15 cellular contexts compared by ENCODE assay signal in genomic region chr18:23129355-23130002, GRCh38. TPM values are rescaled to one million over a fixed set of nuclear protein-coding genes. Genes with fewer than 3 reads are reported as not detected.
DNase-seq lines count a peak whose midpoint lies in the region; ATAC-seq, FAIRE-seq and TF ChIP-seq lines count a peak whose summit lies in the region.
"Had no signal": no experiment of that assay in that cellular context is flagged by ENCODE, and none has a peak within 500 bp of the region (broad histone marks: within the 10 kb centered on the region; RNA-seq: fewer than 3 reads in every experiment).

No MANE protein-coding gene starts in this region.

- H3K27me3 ChIP-seq in left ventricle myocardium inferior (ENCODE audit: low read depth) (peaks cover 57% of the 10 kb centered on the region), K562 (ENCODE audit: control insufficient read depth in 2 of 2, insufficient read depth in 2 of 2, low read length in 2 of 2) (peaks cover 25 to 33% of the 10 kb centered on the region in 2 experiments)

- CTCF ChIA-PET in K562 (lab: Yijun Ruan, JAX; ENCODE audit: low intra/inter-chr PET ratio) = interaction anchor here (2.8 kb wide), 1 partner anchor 250 kb away, joined by 17 read pairs; no protein-coding TSS in a partner anchor

- H3K79me2 ChIP-seq in K562 (ENCODE audit: control insufficient read depth, insufficient read depth, low read length) = no peaks in the 10 kb centered on the region

- no peak overlapping the region for H3K4me2 ChIP-seq in K562 (ENCODE audit: insufficient read depth, low read length)

- BruUV-seq in K562 (replicated peaks; lab: Mats Ljungman, UMichigan) = no TSS peak

- TF ChIP-seq RAD21 in K562 (CRISPR knock-in tag; conservative IDR thresholded peaks at IDR 0.05 in 1 of 2, IDR thresholded peaks at IDR 0.05 in 1 of 2) = no peak

- intact Hi-C loops in left ventricle myocardium superior (cut with micrococcal nuclease) (loop anchor here (5.0 kb wide), 1 partner anchor 228 kb away; no protein-coding TSS in a partner anchor), left ventricle myocardium inferior (cut with micrococcal nuclease) (loop anchor here (5.0 to 10.0 kb wide), 3 partner anchors 85 to 228 kb away; no protein-coding TSS in a partner anchor), K562 (cut with micrococcal nuclease) (loop anchor here (5.0 to 10.0 kb wide), 4 partner anchors 78 to 455 kb away; partner anchors contain the start of genes NPC1 and RMC1), left colon (cut with DNase I, micrococcal nuclease) (loop anchor here (10.0 kb wide), 2 partner anchors 245 to 255 kb away; no protein-coding TSS in a partner anchor), sciatic nerve (cut with DNase I) (loop anchor here (2.0 to 10.0 kb wide), 3 partner anchors 105 to 283 kb away; no protein-coding TSS in a partner anchor)

- no peak for FAIRE-seq in K562 (lab: Jason Lieb, UNC)
- FAIRE-seq: H54 had no signal

- no peak overlapping the region for H3K9ac ChIP-seq in K562 (ENCODE audit: insufficient read depth in 1 of 2, low read depth in 2 of 2, low read length in 2 of 2)
- H3K9ac ChIP-seq: BLaER1 treated with 17β-estradiol and CSF1 and Interleukin-3, amounts not matched to agents 10 nM and 100 nM had no signal

- no peak for TF ChIP-seq EP300 in K562 (IDR thresholded peaks at IDR 0.05; ENCODE audit: low read length)

- DNase-seq in left ventricle myocardium superior (no peak), left ventricle myocardium inferior (no peak), K562 (ENCODE audit: extremely low read depth in 1 of 4, low spot score in 3 of 4) (no peak), left colon (no peak), sciatic nerve (ENCODE audit: low spot score) (peak; percentile 27)
- DNase-seq in stimulated activated CD4-positive, alpha-beta T cell treated with anti-CD3 and anti-CD28 coated beads, Interleukin-1b, Interleukin-23, amount 100 ng/mL, for 48 hours = no peak
- DNase-seq: 8988T; CD4-positive, CD25-positive, alpha-beta regulatory T cell; DMS53; GF-D8 had no signal

- POLR2A ChIA-PET in K562 (lab: Yijun Ruan, JAX) = interaction anchor here (1.1 to 1.2 kb wide), 2 partner anchors 280 to 293 kb away, joined by 3 to 4 read pairs; no protein-coding TSS in a partner anchor

- 0% methylated on average over 5 of the region's 8 CpGs for WGBS in K562 (ENCODE audit: insufficient coverage, low coverage, missing lambda C conversion rate)

- H3K4me3 ChIP-seq in left ventricle myocardium inferior (no peak overlapping the region), K562 (no peak overlapping the region)
- H3K4me3 ChIP-seq: BLaER1 treated with 17β-estradiol and CSF1 and Interleukin-3, amounts not matched to agents 10 nM and 100 nM had no signal

- no peaks in the 10 kb centered on the region for H3K9me1 ChIP-seq in K562 (ENCODE audit: control insufficient read depth, insufficient read depth, low read length)

- in situ Hi-C loops in K562 (cut with MboI) = loop anchor here (5.0 kb wide), 1 partner anchor 283 kb away; no protein-coding TSS in a partner anchor

- TF ChIP-seq CTCF in left ventricle myocardium inferior (IDR thresholded peaks at IDR 0.05; ENCODE audit: borderline replicate concordance) = no peak
- no peak for TF ChIP-seq CTCF in K562 (IDR thresholded peaks at IDR 0.05 in 2 of 3, conservative IDR thresholded peaks at IDR 0.05 in 1 of 3; ENCODE audit: insufficient read depth in 2 of 3, low read depth in 1 of 3, low read length in 3 of 3)

- H3K4me1 ChIP-seq in left ventricle myocardium inferior (peaks cover 4% of the 10 kb centered on the region), K562 (replicated peaks in 1 of 2; ENCODE audit: control insufficient read depth in 2 of 2, insufficient read depth in 2 of 2, low read length in 2 of 2) (no peaks in the 10 kb centered on the region)

- H4K20me1 ChIP-seq in K562 (replicated peaks; ENCODE audit: control insufficient read depth, insufficient read depth, low read length) = no peaks in the 10 kb centered on the region
- H4K20me1 ChIP-seq: BLaER1 treated with 17β-estradiol and CSF1 and Interleukin-3, amounts not matched to agents 10 nM and 100 nM had no signal

- ATAC-seq in left ventricle myocardium superior (peak; percentile 43), K562 (no peak), left colon (peak; percentile 56), sciatic nerve (no peak), HG02642 (IDR thresholded peaks at IDR 0.05; ENCODE audit: poor library complexity, unreplicated experiment) (no peak), HG02970 (IDR thresholded peaks at IDR 0.05; ENCODE audit: low FRiP score, unreplicated experiment) (no peak)
- ATAC-seq: HCT116 had no signal

- H3K9me3 ChIP-seq in left ventricle myocardium inferior (replicated peaks) (no peaks in the 10 kb centered on the region), K562 (replicated peaks; ENCODE audit: control insufficient read depth, insufficient read depth, low read depth, low read length) (no peaks in the 10 kb centered on the region)
- H3K9me3 ChIP-seq: BLaER1 treated with 17β-estradiol and CSF1 and Interleukin-3, amounts not matched to agents 10 nM and 100 nM had no signal

- no peaks in the 10 kb centered on the region for H3K36me3 ChIP-seq in left ventricle myocardium inferior
- no peaks in the 10 kb centered on the region for H3K36me3 ChIP-seq in K562 (ENCODE audit: control insufficient read depth, insufficient read depth, low read length)
- H3K36me3 ChIP-seq: BLaER1 treated with 17β-estradiol and CSF1 and Interleukin-3, amounts not matched to agents 10 nM and 100 nM had no signal

- H3K27ac ChIP-seq in left ventricle myocardium inferior (replicated peaks) = no peak overlapping the region
- no peak overlapping the region for H3K27ac ChIP-seq in K562 (ENCODE audit: extremely low read depth, low read depth, low read length)
- H3K27ac ChIP-seq: BLaER1 treated with 17β-estradiol and CSF1 and Interleukin-3, amounts not matched to agents 10 nM and 100 nM had no signal

- H2AFZ ChIP-seq in K562 (ENCODE audit: low read depth, low read length) = no peak overlapping the region

- TF ChIP-seq POLR2A in K562 (conservative IDR thresholded peaks at IDR 0.05) = no peak

TF ChIP-seq in K562, 482 proteins besides CTCF, POLR2A, EP300 and RAD21 (continues in another document):
- TF ChIP-seq U2AF1 (optimal IDR thresholded peaks at IDR 0.05; ENCODE audit: low read depth, low read length) (no peak), ZNF133 (CRISPR knock-in tag; IDR thresholded peaks at IDR 0.05) (no peak), CHD4 (IDR thresholded peaks at IDR 0.05; ENCODE audit: insufficient read depth, insufficient replicate concordance, low read depth, low read length, poor library complexity, severe bottlenecking) (no peak), ZBED1 (IDR thresholded peaks at IDR 0.05) (no peak), ZNF316 (IDR thresholded peaks at IDR 0.05) (0 out of 2 replicates have a peak, but pooled peaks have one; percentile 13)

RNA-seq across cellular contexts. Expression of gene CABLES1, which starts 5.8 kb away (rescaled TPM):
- total RNA-seq in left ventricle myocardium superior = 3.2 TPM
- 2.7 TPM for total RNA-seq in left ventricle myocardium inferior
- total RNA-seq in K562 (2011; cell fraction: chromatin; rRNA removed; ENCODE audit: low replicate concordance) = 0.76 TPM in 1 of 2 replicates, not detected in the other
- total RNA-seq in K562 (2011; cell fraction: nucleolus; rRNA removed) = not detected in 2 replicates
- total RNA-seq in K562 (2011; cell fraction: nucleoplasm; rRNA removed) = 0.31 TPM in 1 of 2 replicates, not detected in the other
- total RNA-seq in K562 (2014; rRNA removed) = 0.04 and 0.09 TPM in 2 replicates
- total RNA-seq in K562 (2014; rRNA removed; fragmentation: Illumina TruSeq; extraction: Trizol) = not detected in 2 replicates
- not detected in 2 replicates for total RNA-seq in K562 (2015; rRNA removed; fragmentation: Illumina TruSeq; extraction: Trizol)
- 0.07 and 0.09 TPM in 2 replicates for total RNA-seq in K562 (2021)
- 0.04 TPM in 1 of 2 replicates, not detected in the other for polyA plus RNA-seq in K562 (2011; rRNA removed)
- polyA plus RNA-seq in K562 (2011; cell fraction: cytosol; rRNA removed) = not detected in 2 replicates
- 0.07 TPM in 1 of 2 replicates, not detected in the other for polyA plus RNA-seq in K562 (2011; cell fraction: nucleus; rRNA removed)
- 0.08 and 0.10 TPM in 2 replicates for polyA plus RNA-seq in K562 (2012)
- polyA plus RNA-seq in K562 (2014; fragmentation: Illumina TruSeq; extraction: Trizol) = 0.04 TPM in 1 of 2 replicates, not detected in the other
- under 1 TPM; 0.04 to 0.10 TPM for polyA plus RNA-seq in K562 (2014; fragmentation: Nextera tagmentation; extraction: Ambion mirVana)
- not detected in 2 replicates for polyA plus RNA-seq in K562 (2014; rRNA removed)
- polyA minus RNA-seq in K562 (2011; rRNA and poly(A)+ RNA removed) = not detected in 2 replicates
- polyA minus RNA-seq in K562 (2011; cell fraction: cytosol; rRNA and poly(A)+ RNA removed) = not detected in 2 replicates
- polyA minus RNA-seq in K562 (2011; cell fraction: nucleus; rRNA and poly(A)+ RNA removed) = 0.40 TPM in 1 of 2 replicates, not detected in the other
- 10 to 100 TPM in 1 of 2 donors, 1 to 10 TPM in 1; 9.4 to 11.0 TPM for total RNA-seq in left colon
- 18.5 TPM for total RNA-seq in sciatic nerve

Comparison
In these comparisons a context has a peak if more than half of its experiments do, and no peak if none do; other contexts are left out.
1. ATAC-seq: peak in left ventricle myocardium superior (single experiment) and left colon (single experiment); none in K562 (single experiment), sciatic nerve (single experiment), HG02642 (single experiment) and HG02970 (single experiment).